Comparison of ENCODE assay signal across 8 cellular contexts in genomic region chr6:127343753-127344659, GRCh38. TPM values are rescaled to one million over a fixed set of nuclear protein-coding genes. Genes with fewer than 3 reads are reported as not detected.
A peak's percentile ranks its signal among the peaks of the same experiment; 100 is the strongest.
DNase-seq lines count a peak whose midpoint lies in the region; ATAC-seq and TF ChIP-seq lines count a peak whose summit lies in the region.

No MANE protein-coding gene starts in this region.

- no peak overlapping the region for H3K4me3 Mint-ChIP-seq in naive thymus-derived CD4-positive, alpha-beta T cell

- H3K9me2 ChIP-seq in HCT116 (ENCODE audit: insufficient read depth) (no peaks in the 10 kb centered on the region), PC-9 (ENCODE audit: insufficient read depth) (no peaks in the 10 kb centered on the region)

- in situ Hi-C loops in Caki2 (cut with HindIII; ENCODE audit: low pct_unique_long_range_greater_than_20kb, low sequenced_read_pairs), result no loop called here

- RAD21 ChIA-PET in HCT116 (lab: Charles Lee; ENCODE audit: low non-redundant PET in 1 of 2, low total read pairs in 2 of 2, uncharacterized antibody in 2 of 2, unreplicated experiment in 2 of 2), result no interaction called here

- H3K36me3 Mint-ChIP-seq in naive thymus-derived CD4-positive, alpha-beta T cell, result peaks cover 0 to 12% (median 0%) of the 10 kb centered on the region in 5 donors

- peaks cover 0 to 4% of the 10 kb centered on the region in 2 experiments; a peak in 1 of 4 replicates for H3K36me3 ChIP-seq in HCT116 (ENCODE audit: control insufficient read depth in 1 of 2, insufficient read depth in 2 of 2, low read length in 2 of 2)
- no peaks in the 10 kb centered on the region for H3K36me3 ChIP-seq in PC-9 (ENCODE audit: low read depth)
- H3K36me3 ChIP-seq in naive thymus-derived CD4-positive, alpha-beta T cell (ENCODE audit: control insufficient read depth in 2 of 3, insufficient read depth in 3 of 3, low read length in 3 of 3), result peaks cover 0 to 4% (median 0%) of the 10 kb centered on the region in 3 experiments

- TSS peak; percentile 88 for BruUV-seq in HCT116 (replicated peaks; lab: Mats Ljungman, UMichigan)
- BruUV-seq in PC-9 (replicated peaks; lab: Mats Ljungman, UMichigan), result TSS peak; percentile 75

- H3K4me1 ChIP-seq in HCT116 (ENCODE audit: control insufficient read depth in 1 of 2, insufficient read depth in 2 of 2, low read length in 2 of 2), result peaks cover 14 to 30% of the 10 kb centered on the region in 2 experiments
- peaks cover 76% of the 10 kb centered on the region for H3K4me1 ChIP-seq in PC-9 (replicated peaks; ENCODE audit: insufficient read depth)
- H3K4me1 ChIP-seq in naive thymus-derived CD4-positive, alpha-beta T cell (ENCODE audit: control insufficient read depth in 2 of 2, insufficient read depth in 2 of 2, low read length in 2 of 2), result peaks cover 32 to 34% of the 10 kb centered on the region in 2 donors

- H3K4me2 ChIP-seq in HCT116 (ENCODE audit: low read length) (peak overlapping the region; percentile 92), PC-9 (peak overlapping the region; percentile 95)

- no peaks in the 10 kb centered on the region for H3K27me3 Mint-ChIP-seq in naive thymus-derived CD4-positive, alpha-beta T cell

- H3K79me2 ChIP-seq in HCT116 (ENCODE audit: insufficient read depth, low read length) (peaks cover 66% of the 10 kb centered on the region), PC-9 (ENCODE audit: low read depth) (peaks cover 61% of the 10 kb centered on the region)

- TF ChIP-seq POLR2A in HCT116 (IDR thresholded peaks at IDR 0.05; ENCODE audit: borderline replicate concordance, extremely low read depth, insufficient read depth, insufficient read length), result no peak

- H4K20me1 ChIP-seq in HCT116 (ENCODE audit: insufficient read depth), result no peaks in the 10 kb centered on the region
- no peaks in the 10 kb centered on the region; the same call in 1 of the 2 replicates for H4K20me1 ChIP-seq in PC-9 (ENCODE audit: insufficient read depth)

- H3K4me1 Mint-ChIP-seq in naive thymus-derived CD4-positive, alpha-beta T cell, result peaks cover 0 to 8% (median 2%) of the 10 kb centered on the region in 7 donors

- H2AFZ ChIP-seq in HCT116 (ENCODE audit: low read depth, low read length, poor library complexity, severe bottlenecking), result peak overlapping the region; percentile 42
- peak overlapping the region; percentile 95 for H2AFZ ChIP-seq in PC-9

- H3K27ac ChIP-seq in HCT116 (ENCODE audit: low read depth, low read length) (peak overlapping the region; percentile 85), PC-9 (peak overlapping the region; percentile 77)
- peak overlapping the region; percentile 91 for H3K27ac ChIP-seq in naive thymus-derived CD4-positive, alpha-beta T cell (ENCODE audit: low read depth, low read length)

- peak overlapping the region; percentile 91 for H3K9ac ChIP-seq in HCT116 (ENCODE audit: low read length)

- intact Hi-C loops in HCT116 (cut with micrococcal nuclease) (loop anchor here (1.0 kb wide), 1 partner anchor 22 kb away; no protein-coding TSS in a partner anchor), PC-9 (cut with micrococcal nuclease; ENCODE audit: unreplicated experiment) (loop anchor here (1.0 kb wide), 1 partner anchor 77 kb away; no protein-coding TSS in a partner anchor)
- intact Hi-C loops in naive thymus-derived CD4-positive, alpha-beta T cell (cut with micrococcal nuclease), result loop anchor here (1.0 to 10.0 kb wide), 10 partner anchors 41 to 1597 kb away; partner anchors contain the start of genes HEY2 (in 1 of the 2) and RNF146 (in 1 of the 2)

- TF ChIP-seq CTCF in HCT116 (IDR thresholded peaks at IDR 0.05 in 2 of 3, conservative IDR thresholded peaks at IDR 0.05 in 1 of 3; ENCODE audit: borderline replicate concordance in 1 of 3, insufficient read depth in 1 of 3, low read depth in 2 of 3, low read length in 2 of 3) (no peak), PC-9 (conservative IDR thresholded peaks at IDR 0.05) (no peak), epithelial cell of proximal tubule (conservative IDR thresholded peaks at IDR 0.05; ENCODE audit: low read depth, low read length) (no peak)

- H3K9me3 Mint-ChIP-seq in naive thymus-derived CD4-positive, alpha-beta T cell, result peaks cover 0 to 9% (median 0%) of the 10 kb centered on the region in 11 donors

- no peak for ATAC-seq in HCT116
- peak; percentile 2 for ATAC-seq in naive thymus-derived CD4-positive, alpha-beta T cell
- no peak for ATAC-seq in HG02870 (IDR thresholded peaks at IDR 0.05; ENCODE audit: unreplicated experiment)

- CTCF ChIA-PET in HCT116 (lab: Charles Lee) (no interaction called here), PC-9 (lab: Charles Lee) (no interaction called here)
- CTCF ChIA-PET in naive thymus-derived CD4-positive, alpha-beta T cell (lab: Charles Lee), result no interaction called here

- no peak overlapping the region for H3K27ac Mint-ChIP-seq in naive thymus-derived CD4-positive, alpha-beta T cell

- H3F3A ChIP-seq in PC-9 (ENCODE audit: insufficient read depth, low read depth), result peaks cover 18% of the 10 kb centered on the region

- no peaks in the 10 kb centered on the region for H3K27me3 ChIP-seq in HCT116 (ENCODE audit: insufficient read depth, low read length)
- H3K27me3 ChIP-seq in PC-9 (ENCODE audit: insufficient read depth, low read depth), result no peaks in the 10 kb centered on the region
- no peaks in the 10 kb centered on the region for H3K27me3 ChIP-seq in naive thymus-derived CD4-positive, alpha-beta T cell (ENCODE audit: control insufficient read depth in 2 of 2, insufficient read depth in 2 of 2, low read length in 2 of 2)

- peak; percentile 45 for DNase-seq in Caki2 (ENCODE audit: low read depth)
- DNase-seq in HCT116 (ENCODE audit: low read depth, low spot score), result no peak
- no peak for DNase-seq in PC-9
- DNase-seq in epithelial cell of proximal tubule (ENCODE audit: low read depth), result peak; percentile 22
- peak in 1 of 9 donors; percentile 14 for DNase-seq in naive thymus-derived CD4-positive, alpha-beta T cell
- no peak for DNase-seq in HuH-7.5 (ENCODE audit: low spot score)
- DNase-seq in NCI-H128 (lab: John Stamatoyannopoulos, UW; ENCODE audit: unreplicated experiment), result no peak

- POLR2A ChIA-PET in HCT116 (lab: Charles Lee), result interaction anchor here (0.7 to 1.2 kb wide), 2 partner anchors 9 to 22 kb away, joined by 3 to 5 read pairs; no protein-coding TSS in a partner anchor
- POLR2A ChIA-PET in PC-9 (lab: Charles Lee; ENCODE audit: unreplicated experiment), result interaction anchor here (0.6 kb wide), 1 partner anchor 28 kb away, joined by 4 read pairs; no protein-coding TSS in a partner anchor
- POLR2A ChIA-PET in naive thymus-derived CD4-positive, alpha-beta T cell (lab: Charles Lee), result interaction anchor here (0.9 kb wide), 2 partner anchors 66 to 77 kb away, joined by 3 to 4 read pairs; partner anchors contain the start of gene RNF146

- H3K4me3 ChIP-seq in HCT116 (replicated peaks in 1 of 2; ENCODE audit: low read depth in 1 of 2, low read length in 2 of 2) (peak overlapping the region; percentile 80 to 92), PC-9 (peak overlapping the region; percentile 90), epithelial cell of proximal tubule (ENCODE audit: low read depth, low read length) (peak overlapping the region; percentile 87)
- H3K4me3 ChIP-seq in naive thymus-derived CD4-positive, alpha-beta T cell (ENCODE audit: low read length), result peak overlapping the region; percentile 83

- TF ChIP-seq RAD21 in HCT116 (IDR thresholded peaks at IDR 0.05; ENCODE audit: low read depth), result no peak

- no peaks in the 10 kb centered on the region for H3K9me3 ChIP-seq in HCT116 (ENCODE audit: control insufficient read depth in 1 of 2, insufficient read depth in 1 of 2, low read depth in 1 of 2, low read length in 2 of 2)
- no peaks in the 10 kb centered on the region for H3K9me3 ChIP-seq in PC-9 (ENCODE audit: insufficient read depth, low read depth)
- no peaks in the 10 kb centered on the region for H3K9me3 ChIP-seq in naive thymus-derived CD4-positive, alpha-beta T cell (ENCODE audit: control insufficient read depth in 2 of 3, low read length in 3 of 3)

TF ChIP-seq in HCT116, 20 proteins besides CTCF, POLR2A, EP300 and RAD21 (continues in another document):
- TF ChIP-seq ATF3 (IDR thresholded peaks at IDR 0.05) (no peak), REST (IDR thresholded peaks at IDR 0.05; ENCODE audit: low read depth) (no peak), EZH2phosphoT487 (IDR thresholded peaks at IDR 0.05; ENCODE audit: borderline replicate concordance) (no peak), EGR1 (IDR thresholded peaks at IDR 0.05; ENCODE audit: low read depth) (no peak; the same call in 1 of the 2 replicates), SP1 (IDR thresholded peaks at IDR 0.05; ENCODE audit: low read depth) (no peak)

RNA-seq across cellular contexts. Expression of gene ECHDC1, which starts 0.6 kb away (rescaled TPM):
- 12.9 and 20.0 TPM in 2 replicates for total RNA-seq in Caki2 (2014; rRNA removed; shearing (Covaris generic); ENCODE audit: low replicate concordance)
- total RNA-seq in HCT116 (2021; ENCODE audit: unreplicated experiment), result 47.2 TPM
- polyA plus RNA-seq in HCT116 (2012), result 25.7 and 26.6 TPM in 2 replicates
- 50.4 and 51.4 TPM in 2 replicates for total RNA-seq in PC-9 (2021)
- total RNA-seq in epithelial cell of proximal tubule, result 47.9 and 96.9 TPM in 2 replicates
- total RNA-seq in naive thymus-derived CD4-positive, alpha-beta T cell, result 10 to 100 TPM; 18.1 to 46.5 (median 34.3) TPM
- polyA plus RNA-seq in naive thymus-derived CD4-positive, alpha-beta T cell, result 10 to 100 TPM; 65.0 to 77.0 TPM

Comparison
In these comparisons a context has a peak if more than half of its experiments do, and no peak if none do; other contexts are left out.
1. DNase-seq: peak in Caki2 (single experiment) and epithelial cell of proximal tubule (single experiment); none in HCT116 (single experiment), PC-9 (0 of 2), HuH-7.5 (single experiment) and NCI-H128 (single experiment).
2. Peak in every context shown above with its lines, with median percentiles within 50 percentile points of each other: H3K27ac ChIP-seq and H3K4me3 ChIP-seq.